Comparison of ENCODE assay signal across 9 cellular contexts in the genomic region with DNA sequence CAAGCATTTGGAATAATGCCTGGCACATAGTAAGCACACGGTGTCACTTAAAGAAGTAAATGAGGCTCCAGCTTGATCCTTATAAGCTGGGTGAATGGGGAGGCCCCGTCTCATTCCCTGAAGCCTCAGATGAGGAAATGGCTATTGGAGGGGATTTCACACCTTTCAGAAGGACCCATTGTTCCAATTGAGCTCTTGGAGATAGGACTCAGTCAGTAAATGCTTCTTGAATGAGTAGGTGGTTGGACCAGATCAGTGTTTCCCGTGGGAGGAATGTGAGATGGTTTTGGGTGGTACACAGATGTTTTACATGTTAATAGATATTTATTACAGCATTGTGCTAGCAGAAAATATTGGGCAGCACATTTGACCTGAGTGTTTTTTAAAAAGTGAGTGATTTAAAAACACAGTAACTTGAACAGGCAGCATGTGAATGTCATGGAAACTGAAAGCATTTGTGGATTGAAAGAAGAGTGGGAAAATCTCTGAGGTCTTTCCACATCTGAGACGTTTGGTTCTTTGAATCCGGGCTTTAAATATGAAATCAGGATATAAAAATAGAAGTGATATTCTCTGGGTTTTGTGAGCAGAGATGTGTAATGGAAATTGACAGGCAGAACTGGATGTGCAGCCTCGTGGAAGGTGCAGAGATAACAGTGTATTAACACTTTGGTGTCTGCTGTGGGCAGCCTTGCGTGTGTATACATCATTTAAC. TPM values are rescaled to one million over a fixed set of nuclear protein-coding genes. Genes with fewer than 3 reads are reported as not detected.
DNase-seq lines count a peak whose midpoint lies in the region; ATAC-seq and TF ChIP-seq lines count a peak whose summit lies in the region.
"Had no signal": no experiment of that assay in that cellular context is flagged by ENCODE, and none has a peak within 500 bp of the region (broad histone marks: within the 10 kb centered on the region; RNA-seq: fewer than 3 reads in every experiment).

No MANE protein-coding gene starts in this region.

- CTCF ChIA-PET in BJ (lab: Yijun Ruan, JAX): interaction anchor here (1.1 to 1.9 kb wide), 2 partner anchors 84 to 174 kb away, joined by 5 read pairs; no protein-coding TSS in a partner anchor

- H3F3A ChIP-seq in MM.1S (ENCODE audit: insufficient read depth, low read length): peaks cover 25% of the 10 kb centered on the region

- POLR2A ChIA-PET in BJ (lab: Charles Lee): no interaction called here

- no peaks in the 10 kb centered on the region for H3K9me2 ChIP-seq in MM.1S (replicated peaks; ENCODE audit: insufficient read depth, low read length)

- H3K27me3 ChIP-seq in BJ (ENCODE audit: control insufficient read depth, insufficient read depth, low read length): no peaks in the 10 kb centered on the region
- H3K27me3 ChIP-seq in MM.1S (replicated peaks; ENCODE audit: insufficient read depth, low read length): no peaks in the 10 kb centered on the region

- H3K4me3 ChIP-seq in BJ (ENCODE audit: low read depth, low read length) (no peak overlapping the region), MM.1S (ENCODE audit: low read length) (no peak overlapping the region), coronary artery (peak overlapping the region; percentile 46)

- no peaks in the 10 kb centered on the region for H4K20me1 ChIP-seq in MM.1S (ENCODE audit: insufficient read depth, low read length)

- no peak overlapping the region for H2AFZ ChIP-seq in MM.1S (ENCODE audit: low read length)

- DNase-seq in BJ (ENCODE audit: low read depth) (peak; percentile 47), MM.1S (no peak), coronary artery (ENCODE audit: low spot score) (no peak), myocyte (ENCODE audit: low read depth) (peak; percentile 45), hippocampal formation (lab: John Stamatoyannopoulos, UW) (no peak)
- DNase-seq in effector CD4-positive, alpha-beta T cell: no peak
- DNase-seq: NCI-H1436 had no signal

- no peak for ATAC-seq in GM21515 (IDR thresholded peaks at IDR 0.05; ENCODE audit: unreplicated experiment)
- ATAC-seq in HG02571 (IDR thresholded peaks at IDR 0.05; ENCODE audit: unreplicated experiment): no peak

- no peak overlapping the region for H3K27ac ChIP-seq in MM.1S (ENCODE audit: low read length)
- peak overlapping the region; percentile 55 to 69 for H3K27ac ChIP-seq in coronary artery

- H3K9me3 ChIP-seq in MM.1S (replicated peaks; ENCODE audit: insufficient read depth, low read length): no peaks in the 10 kb centered on the region

- no peaks in the 10 kb centered on the region for H3K79me2 ChIP-seq in MM.1S (ENCODE audit: low read length)

- no peak for TF ChIP-seq CTCF in BJ (IDR thresholded peaks at IDR 0.05; ENCODE audit: insufficient read depth, low read depth, low read length)
- TF ChIP-seq CTCF in MM.1S (IDR thresholded peaks at IDR 0.05; ENCODE audit: low read length): no peak
- TF ChIP-seq CTCF in coronary artery (IDR thresholded peaks at IDR 0.05): no peak

- H3K36me3 ChIP-seq in BJ (ENCODE audit: control insufficient read depth, insufficient read depth, low read length) (no peaks in the 10 kb centered on the region; the same call in 1 of the 2 replicates), MM.1S (replicated peaks; ENCODE audit: insufficient read depth, low read length) (no peaks in the 10 kb centered on the region)

- peaks cover 30% of the 10 kb centered on the region for H3K4me1 ChIP-seq in MM.1S (ENCODE audit: low read length)

- peak overlapping the region; percentile 36; the same call in 1 of the 2 replicates for H3K4me2 ChIP-seq in MM.1S (ENCODE audit: low read depth, low read length)

- H3K9ac ChIP-seq in MM.1S (ENCODE audit: low read length): no peak overlapping the region

RNA-seq across cellular contexts. Expression of a gene that starts 36.4 kb away (rescaled TPM):
- polyA plus RNA-seq in BJ (2011; rRNA removed): 28.2 and 30.2 TPM in 2 replicates
- polyA minus RNA-seq in BJ (2011; rRNA and poly(A)+ RNA removed): 38.1 and 62.7 TPM in 2 replicates
- 19.2 and 23.7 TPM in 2 replicates for total RNA-seq in myocyte
- 42.8 TPM for polyA plus RNA-seq in myocyte (2012)

RNA-seq across cellular contexts. Expression of a gene that starts 59.9 kb away (rescaled TPM):
- polyA plus RNA-seq in BJ (2011; rRNA removed): 32.2 and 39.6 TPM in 2 replicates
- 25.0 and 34.3 TPM in 2 replicates for polyA minus RNA-seq in BJ (2011; rRNA and poly(A)+ RNA removed)
- 48.0 and 48.5 TPM in 2 replicates for total RNA-seq in myocyte
- polyA plus RNA-seq in myocyte (2012): 46.8 TPM

Comparison
In these comparisons a context has a peak if more than half of its experiments do, and no peak if none do; other contexts are left out.
1. DNase-seq: peak in BJ (single experiment) and myocyte (single experiment); none in MM.1S (single experiment), coronary artery (single experiment), hippocampal formation (0 of 2) and effector CD4-positive, alpha-beta T cell (single experiment).